10 cellular contexts compared by ENCODE assay signal in genomic region chr2:160582481-160583161, GRCh38.
DNase-seq lines count a peak whose midpoint lies in the region; ATAC-seq and TF ChIP-seq lines count a peak whose summit lies in the region.
"Had no signal": no experiment of that assay in that cellular context is flagged by ENCODE, and none has a peak within 500 bp of the region (broad histone marks: within the 10 kb centered on the region; RNA-seq: fewer than 3 reads in every experiment).

No MANE protein-coding gene starts in this region.

- TF ChIP-seq CTCF in RWPE2 (IDR thresholded peaks at IDR 0.05; ENCODE audit: poor library complexity, severe bottlenecking) (no peak), nephron progenitor cell (IDR thresholded peaks at IDR 0.05) (no peak), vagina (IDR thresholded peaks at IDR 0.05) (no peak)

- intact Hi-C loops in CD4-positive, alpha-beta memory T cell (cut with micrococcal nuclease) = no loop called here
- intact Hi-C loops in vagina (cut with DNase I) = no loop called here

- H3K9me3 Mint-ChIP-seq in nephron progenitor cell = peaks cover 4% of the 10 kb centered on the region
- H3K9me3 Mint-ChIP-seq in CD4-positive, alpha-beta memory T cell = peaks cover 0 to 5% (median 0%) of the 10 kb centered on the region in 8 donors

- CTCF ChIA-PET in CD4-positive, alpha-beta memory T cell (lab: Charles Lee; ENCODE audit: partially characterized antibody) = interaction anchor here (1.9 kb wide), 1 partner anchor 259 kb away, joined by 5 read pairs; no protein-coding TSS in a partner anchor

- H3K27me3 ChIP-seq in RWPE2 (ENCODE audit: insufficient read depth, poor library complexity, severe bottlenecking) (no peaks in the 10 kb centered on the region), vagina (no peaks in the 10 kb centered on the region)
- H3K27me3 ChIP-seq in CD4-positive, alpha-beta memory T cell (ENCODE audit: insufficient read depth, low read length) = no peaks in the 10 kb centered on the region

- no peaks in the 10 kb centered on the region for H3K36me3 Mint-ChIP-seq in nephron progenitor cell (ENCODE audit: low read depth)
- no peaks in the 10 kb centered on the region for H3K36me3 Mint-ChIP-seq in CD4-positive, alpha-beta memory T cell
- H3K36me3 Mint-ChIP-seq: CD4-positive, CD25-positive, alpha-beta regulatory T cell had no signal

- H3K27ac ChIP-seq in RWPE2 (ENCODE audit: poor library complexity, severe bottlenecking) (peak overlapping the region; percentile 31), vagina (no peak overlapping the region)
- H3K27ac ChIP-seq in CD4-positive, alpha-beta memory T cell (ENCODE audit: low read depth, low read length) = no peak overlapping the region

- TF ChIP-seq POLR2A in vagina (IDR thresholded peaks at IDR 0.05) = no peak

- H3K4me3 ChIP-seq in RWPE2 (ENCODE audit: severe bottlenecking) (no peak overlapping the region), vagina (no peak overlapping the region)
- H3K4me3 ChIP-seq in CD4-positive, alpha-beta memory T cell (ENCODE audit: low read length in 2 of 2) = no peak overlapping the region

- POLR2A ChIA-PET in CD4-positive, alpha-beta memory T cell (lab: Charles Lee; ENCODE audit: partially characterized antibody) = no interaction called here

- no peaks in the 10 kb centered on the region for H3K36me3 ChIP-seq in RWPE2 (ENCODE audit: low read depth)
- H3K36me3 ChIP-seq in CD4-positive, alpha-beta memory T cell (ENCODE audit: insufficient read depth, low read length) = no peaks in the 10 kb centered on the region
- no peaks in the 10 kb centered on the region for H3K36me3 ChIP-seq in vagina

- H3K27me3 Mint-ChIP-seq in nephron progenitor cell (ENCODE audit: low read depth, poor library complexity) = no peaks in the 10 kb centered on the region
- H3K27me3 Mint-ChIP-seq in CD4-positive, alpha-beta memory T cell = peaks cover 0 to 2% of the 10 kb centered on the region in 2 donors

- H3K9me3 ChIP-seq in RWPE2 (ENCODE audit: severe bottlenecking) (no peaks in the 10 kb centered on the region), vagina (no peaks in the 10 kb centered on the region)
- H3K9me3 ChIP-seq in CD4-positive, alpha-beta memory T cell (ENCODE audit: control insufficient read depth in 1 of 2, low read length in 2 of 2) = no peaks in the 10 kb centered on the region

- DNase-seq in AG08395 (ENCODE audit: low spot score) (peak; percentile 68), RWPE2 (ENCODE audit: low spot score) (no peak), fibroblast of peridontal ligament (ENCODE audit: extremely low read depth) (peak; percentile 86), nephron progenitor cell (peak; percentile 7), vagina (ENCODE audit: extremely low spot score in 2 of 2) (no peak), SK-N-DZ (ENCODE audit: low spot score) (no peak)
- DNase-seq in CD4-positive, alpha-beta memory T cell = no peak
- DNase-seq: CD4-positive, CD25-positive, alpha-beta regulatory T cell; hypothalamus had no signal

- peak; percentile 48; the same call in 1 of the 3 replicates for ATAC-seq in RWPE2 (ENCODE audit: low read depth)
- ATAC-seq in HG02571 (IDR thresholded peaks at IDR 0.05; ENCODE audit: unreplicated experiment) = no peak

- peaks cover 28% of the 10 kb centered on the region for H3K4me1 Mint-ChIP-seq in nephron progenitor cell
- H3K4me1 Mint-ChIP-seq in CD4-positive, alpha-beta memory T cell = peaks cover 7 to 12% (median 10%) of the 10 kb centered on the region in 4 donors

- H3K4me3 Mint-ChIP-seq in nephron progenitor cell = no peak overlapping the region
- H3K4me3 Mint-ChIP-seq in CD4-positive, alpha-beta memory T cell = no peak overlapping the region
- H3K4me3 Mint-ChIP-seq: CD4-positive, CD25-positive, alpha-beta regulatory T cell had no signal

- peak overlapping the region; percentile 49 for H3K27ac Mint-ChIP-seq in nephron progenitor cell
- no peak overlapping the region for H3K27ac Mint-ChIP-seq in CD4-positive, alpha-beta memory T cell
- H3K27ac Mint-ChIP-seq: CD4-positive, CD25-positive, alpha-beta regulatory T cell had no signal

- peaks cover 8% of the 10 kb centered on the region for H3K4me1 ChIP-seq in RWPE2 (ENCODE audit: insufficient read depth, poor library complexity, severe bottlenecking)
- no peaks in the 10 kb centered on the region for H3K4me1 ChIP-seq in CD4-positive, alpha-beta memory T cell (ENCODE audit: insufficient read depth, low read length)
- H3K4me1 ChIP-seq in vagina = peaks cover 14% of the 10 kb centered on the region

Comparison
In these comparisons a context has a peak if more than half of its experiments do, and no peak if none do; other contexts are left out.
1. DNase-seq: peak in AG08395 (single experiment), fibroblast of peridontal ligament (single experiment) and nephron progenitor cell (single experiment); none in RWPE2 (single experiment), CD4-positive, alpha-beta memory T cell (0 of 5), vagina (0 of 2) and SK-N-DZ (single experiment).